ENCODE assay signal across 17 cellular contexts in the genomic region with DNA sequence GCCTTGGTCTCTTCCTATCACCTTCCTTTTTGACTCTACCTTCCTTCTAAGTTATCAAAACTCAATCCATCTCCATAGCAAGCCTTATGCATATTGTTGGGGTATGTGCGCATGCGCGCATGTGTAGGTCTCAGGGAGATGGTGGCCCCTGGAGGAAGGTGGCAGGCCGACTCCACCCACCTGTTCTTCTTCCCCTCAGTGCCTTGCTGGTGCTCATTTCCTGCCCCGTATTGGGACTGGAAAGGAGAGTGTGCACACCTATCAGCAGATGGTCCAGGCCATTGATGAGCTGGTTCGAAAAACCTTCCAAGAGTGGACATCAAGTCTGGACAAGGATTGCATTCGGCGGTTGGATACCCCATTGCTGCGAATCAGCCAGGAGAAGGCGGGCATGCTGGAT. TPM values are rescaled to one million over a fixed set of nuclear protein-coding genes. Genes with fewer than 3 reads are reported as not detected.
DNase-seq lines count a peak whose midpoint lies in the region; ATAC-seq and TF ChIP-seq lines count a peak whose summit lies in the region.
"Had no signal": no experiment of that assay in that cellular context is flagged by ENCODE, and none has a peak within 500 bp of the region (broad histone marks: within the 10 kb centered on the region; RNA-seq: fewer than 3 reads in every experiment).

No MANE protein-coding gene starts in this region.

- DNase-seq in H9 (no peak), chondrocyte (ENCODE audit: low spot score) (peak; percentile 56), upper lobe of right lung (peak; percentile 19), AML-193 (lab: John Stamatoyannopoulos, UW) (no peak), cerebellum (ENCODE audit: low spot score) (no peak)
- DNase-seq: Caco-2; CD8-positive, alpha-beta memory T cell; DMS53; GM23248; H7; HFFc6; IMR-90; KG1 had no signal

- H3K4me2 ChIP-seq in H9 (ENCODE audit: insufficient read depth, insufficient read length, low read length) (no peak overlapping the region), OCI-LY1 (ENCODE audit: low read length) (peak overlapping the region; percentile 57)

- H3K23me2 ChIP-seq in H9 (ENCODE audit: insufficient read length, low read depth, low read length, poor library complexity, severe bottlenecking) = peaks cover 2% of the 10 kb centered on the region

- H3T11ph ChIP-seq in H9 (ENCODE audit: low read length) = no peak overlapping the region

- peak overlapping the region; percentile 55 for H2AK5ac ChIP-seq in H9 (ENCODE audit: insufficient read length, low read length)

- no peak overlapping the region; a peak in 1 of 7 replicates for H3K27ac Mint-ChIP-seq in H9
- no peak overlapping the region for H3K27ac Mint-ChIP-seq in chondrocyte (ENCODE audit: unreplicated experiment)
- H3K27ac Mint-ChIP-seq: CD14-positive monocyte; CD8-positive, alpha-beta memory T cell; HFFc6 had no signal

- no peak overlapping the region for H2AFZ ChIP-seq in H9 (ENCODE audit: low read length)
- peak overlapping the region; percentile 28; the same call in 1 of the 2 replicates for H2AFZ ChIP-seq in OCI-LY1 (ENCODE audit: low read length)
- H2AFZ ChIP-seq: GM23248 had no signal

- H2BK15ac ChIP-seq in H9 (ENCODE audit: low read depth, low read length) = no peak overlapping the region

- intact Hi-C loops in upper lobe of right lung (cut with DNase I) = no loop called here

- no peak overlapping the region for H2BK5ac ChIP-seq in H9 (ENCODE audit: insufficient read length, low read length)

- H4K5ac ChIP-seq in H9 (ENCODE audit: insufficient read length, low read depth, low read length) = no peak overlapping the region

- H3K56ac ChIP-seq in H9 (ENCODE audit: insufficient read length, low read depth, low read length) = no peak overlapping the region

- H3K18ac ChIP-seq in H9 (ENCODE audit: insufficient read length, low read depth, low read length) = no peak overlapping the region

- H3K36me3 ChIP-seq in OCI-LY1 (ENCODE audit: insufficient read depth, low read length) (no peaks in the 10 kb centered on the region), upper lobe of right lung (no peaks in the 10 kb centered on the region)

- peak overlapping the region; percentile 49 for H3K4me3 ChIP-seq in OCI-LY1 (ENCODE audit: low read depth, low read length, poor library complexity, severe bottlenecking)
- H3K4me3 ChIP-seq in upper lobe of right lung = no peak overlapping the region
- H3K4me3 ChIP-seq: A549, GM23248 had no signal

- ATAC-seq in upper lobe of right lung (no peak), HG03521 (IDR thresholded peaks at IDR 0.05; ENCODE audit: unreplicated experiment) (no peak)

- H3K9me3 Mint-ChIP-seq in H9 = no peaks in the 10 kb centered on the region
- H3K9me3 Mint-ChIP-seq in chondrocyte (ENCODE audit: low read depth) = no peaks in the 10 kb centered on the region
- H3K9me3 Mint-ChIP-seq: CD8-positive, alpha-beta memory T cell; HFFc6 had no signal

- H2BK20ac ChIP-seq in H9 (ENCODE audit: low read depth, low read length, poor library complexity, severe bottlenecking) = no peak overlapping the region

- no peak overlapping the region for H4K8ac ChIP-seq in H9 (replicated peaks; ENCODE audit: insufficient read length, low read depth, low read length)

- no peak overlapping the region for H2BK12ac ChIP-seq in H9 (ENCODE audit: insufficient read length, low read depth, low read length)

- no peaks in the 10 kb centered on the region for H3K9me2 ChIP-seq in OCI-LY1 (ENCODE audit: low read depth, low read length)

- TF ChIP-seq CTCF in H9 (conservative IDR thresholded peaks at IDR 0.05) = no peak
- no peak for TF ChIP-seq CTCF in OCI-LY1 (IDR thresholded peaks at IDR 0.05; ENCODE audit: low read length)
- no peak for TF ChIP-seq CTCF in chondrocyte (IDR thresholded peaks at IDR 0.05)
- TF ChIP-seq CTCF in upper lobe of right lung (IDR thresholded peaks at IDR 0.05) = no peak

- H3K14ac ChIP-seq in H9 (ENCODE audit: insufficient read depth, low read length) = no peak overlapping the region

- H3F3A ChIP-seq in OCI-LY1 (ENCODE audit: insufficient read depth, low read length) = no peaks in the 10 kb centered on the region

- H3K79me2 ChIP-seq in H9 (ENCODE audit: insufficient read depth, low read length) (no peaks in the 10 kb centered on the region), OCI-LY1 (ENCODE audit: insufficient read depth, low read length) (no peaks in the 10 kb centered on the region)

- H3K4ac ChIP-seq in H9 (ENCODE audit: low read depth, low read length) = no peak overlapping the region

- H4K91ac ChIP-seq in H9 (ENCODE audit: insufficient read length, low read depth, low read length) = no peak overlapping the region

- H3K27me3 Mint-ChIP-seq in H9 (ENCODE audit: low read depth) (peaks cover 26% of the 10 kb centered on the region), chondrocyte (ENCODE audit: low read depth) (peaks cover 23% of the 10 kb centered on the region)

- WGBS in H9 (ENCODE audit: extremely low coverage, insufficient read length, low lambda C conversion rate) = no CpG with 5 or more reads among the region's 10 CpGs

- no peaks in the 10 kb centered on the region for H3K79me1 ChIP-seq in H9 (ENCODE audit: insufficient read depth, low read depth, low read length, poor library complexity, severe bottlenecking)

- no peak overlapping the region for H3K23ac ChIP-seq in H9 (ENCODE audit: insufficient read length, low read depth, low read length)

- H2BK120ac ChIP-seq in H9 (ENCODE audit: low read depth, low read length, poor library complexity, severe bottlenecking) = no peak overlapping the region

- H3K36me3 Mint-ChIP-seq in H9 (ENCODE audit: insufficient read depth in 1 of 3, low read depth in 3 of 3) (no peaks in the 10 kb centered on the region), chondrocyte (ENCODE audit: low read depth) (no peaks in the 10 kb centered on the region)
- H3K36me3 Mint-ChIP-seq: CD14-positive monocyte; CD8-positive, alpha-beta memory T cell had no signal

- H3K4me1 ChIP-seq in H9 (ENCODE audit: insufficient read depth, low read length) = no peaks in the 10 kb centered on the region
- peaks cover 8% of the 10 kb centered on the region for H3K4me1 ChIP-seq in OCI-LY1 (ENCODE audit: insufficient read depth, low read length, severe bottlenecking)
- no peaks in the 10 kb centered on the region for H3K4me1 ChIP-seq in upper lobe of right lung
- H3K4me1 ChIP-seq: Caco-2 had no signal

- H3K27me3 ChIP-seq in H9 (ENCODE audit: insufficient read depth, low read length) (no peaks in the 10 kb centered on the region; the same call in 1 of the 2 replicates), OCI-LY1 (ENCODE audit: insufficient read depth, low read length) (no peaks in the 10 kb centered on the region), upper lobe of right lung (peaks cover 16% of the 10 kb centered on the region)

- H3K27ac ChIP-seq in H9 (ENCODE audit: insufficient read length, low read depth, low read length) (no peak overlapping the region), OCI-LY1 (ENCODE audit: low read depth, low read length, poor library complexity, severe bottlenecking) (no peak overlapping the region), upper lobe of right lung (no peak overlapping the region)
- H3K27ac ChIP-seq: GM23248 had no signal

- H3K9me3 ChIP-seq in H9 (ENCODE audit: control insufficient read depth, low read depth, low read length) (no peaks in the 10 kb centered on the region), OCI-LY1 (ENCODE audit: low read length) (no peaks in the 10 kb centered on the region), upper lobe of right lung (no peaks in the 10 kb centered on the region)
- H3K9me3 ChIP-seq: A549, Caco-2 had no signal

- H3K9ac ChIP-seq in H9 (ENCODE audit: extremely low read depth, insufficient read length, low read length) = no peak overlapping the region
- peak overlapping the region; percentile 32; the same call in 1 of the 2 replicates for H3K9ac ChIP-seq in OCI-LY1 (ENCODE audit: low read length)
- H3K9ac ChIP-seq: GM23248 had no signal

- H4K20me1 ChIP-seq in H9 (ENCODE audit: control insufficient read depth, insufficient read depth, insufficient read length) (no peaks in the 10 kb centered on the region), OCI-LY1 (ENCODE audit: insufficient read depth, low read length) (no peaks in the 10 kb centered on the region)

- H3K4me1 Mint-ChIP-seq in H9 (peaks cover 0 to 4% of the 10 kb centered on the region in 2 experiments; a peak in 2 of 4 replicates), chondrocyte (ENCODE audit: low read depth) (peaks cover 11% of the 10 kb centered on the region)
- H3K4me1 Mint-ChIP-seq: CD8-positive, alpha-beta memory T cell had no signal

- H3K4me3 Mint-ChIP-seq in H9 = no peak overlapping the region
- no peak overlapping the region for H3K4me3 Mint-ChIP-seq in chondrocyte (ENCODE audit: unreplicated experiment)
- H3K4me3 Mint-ChIP-seq: CD14-positive monocyte, HFFc6 had no signal

RNA-seq across cellular contexts. Expression of a gene that starts 25.2 kb away (rescaled TPM):
- total RNA-seq in H9 (2021) = 0.15 and 0.22 TPM in 2 replicates
- total RNA-seq in chondrocyte = not detected in 3 replicates
- 0.58 TPM for total RNA-seq in upper lobe of right lung
- 1.00 TPM for total RNA-seq in cerebellum
- total RNA-seq: CD8-positive, alpha-beta memory T cell; GM23248; HFFc6 had no signal

RNA-seq across cellular contexts. Expression of a gene that starts 37.7 kb away (rescaled TPM):
- 11.3 and 11.4 TPM in 2 replicates for total RNA-seq in H9 (2021)
- 4.1 to 6.5 TPM (median 6.4 TPM) in 3 replicates for total RNA-seq in chondrocyte
- 0.32 TPM for total RNA-seq in upper lobe of right lung
- total RNA-seq in cerebellum = 14.4 TPM
- total RNA-seq: CD8-positive, alpha-beta memory T cell had no signal

RNA-seq across cellular contexts. Expression of a gene that starts 54.5 kb away (rescaled TPM):
- 27.0 and 29.8 TPM in 2 replicates for total RNA-seq in H9 (2021)
- 6.5 to 12.6 TPM (median 7.1 TPM) in 3 replicates for total RNA-seq in chondrocyte
- 5.7 TPM for total RNA-seq in upper lobe of right lung
- 6.2 TPM for total RNA-seq in cerebellum

RNA-seq across cellular contexts. Expression of a gene that starts 55.4 kb away (rescaled TPM):
- total RNA-seq in H9 (2021) = 163 and 164 TPM in 2 replicates
- 74.5 to 77.7 TPM (median 74.9 TPM) in 3 replicates for total RNA-seq in chondrocyte
- 41.7 TPM for total RNA-seq in upper lobe of right lung
- 12.5 TPM for total RNA-seq in cerebellum

Comparison
In these comparisons a context has a peak if more than half of its experiments do, and no peak if none do; other contexts are left out.
1. DNase-seq: peak in chondrocyte (single experiment) and upper lobe of right lung (single experiment); none in H9 (single experiment), AML-193 (0 of 2) and cerebellum (single experiment).